8 cellular contexts compared by ENCODE assay signal in genomic region chr17:29807520-29808361, GRCh38.
DNase-seq lines count a peak whose midpoint lies in the region; TF ChIP-seq lines count a peak whose summit lies in the region.

No MANE protein-coding gene starts in this region.

- H4K20me1 ChIP-seq in mammary epithelial cell (ENCODE audit: insufficient read depth, low read length) = no peaks in the 10 kb centered on the region

- intact Hi-C loops in mammary epithelial cell (cut with micrococcal nuclease) = loop anchor here (1.0 to 5.0 kb wide), 5 partner anchors 124 to 286 kb away; no protein-coding TSS in a partner anchor

- H3K79me2 ChIP-seq in mammary epithelial cell (ENCODE audit: insufficient read depth, low read length) = no peaks in the 10 kb centered on the region

- TF ChIP-seq CTCF in WI38 (IDR thresholded peaks at IDR 0.05; ENCODE audit: low read depth, low read length) (peak; percentile 52), mammary epithelial cell (conservative IDR thresholded peaks at IDR 0.05 in 1 of 2, IDR thresholded peaks at IDR 0.05 in 1 of 2; ENCODE audit: extremely low read depth in 1 of 2, insufficient read depth in 1 of 2, low read depth in 1 of 2, low read length in 2 of 2) (peak; percentile 76 to 83)

- BruUV-seq in mammary epithelial cell (replicated peaks; lab: Mats Ljungman, UMichigan) = no TSS peak

- DNase-seq in DMS79 treated with DMSO at 0.1 percent for 48 hours (lab: John Stamatoyannopoulos, UW) (peak; percentile 25), DMS79 (lab: John Stamatoyannopoulos, UW) (no peak), NCI-H2029 (lab: John Stamatoyannopoulos, UW) (peak; percentile 6), mammary epithelial cell (peak; percentile 34), iris pigment epithelial cell (ENCODE audit: low read depth) (peak; percentile 64), GOT3 (lab: John Stamatoyannopoulos, UW) (no peak)
- DNase-seq in stimulated activated CD4-positive, alpha-beta T cell treated with anti-CD3 and anti-CD28 coated beads, Interleukin-15, amount 100 ng/mL, for 48 hours (ENCODE audit: low read depth in 2 of 2) = peak; percentile 6 to 63

- CTCF ChIA-PET in mammary epithelial cell (lab: Charles Lee; ENCODE audit: low non-redundant PET) = interaction anchor here (0.5 to 1.3 kb wide), 7 partner anchors 18 to 254 kb away, joined by 3 to 5 read pairs (median 4); no protein-coding TSS in a partner anchor

- no peak overlapping the region for H3K4me2 ChIP-seq in mammary epithelial cell (ENCODE audit: insufficient read depth, low read depth, low read length)

- H3K36me3 ChIP-seq in mammary epithelial cell (ENCODE audit: insufficient read depth, low read length) = no peaks in the 10 kb centered on the region

- in situ Hi-C loops in mammary epithelial cell (cut with MboI; ENCODE audit: low sequenced_read_pairs in 2 of 2) = loop anchor here (5.0 to 25.0 kb wide), 3 partner anchors 120 to 280 kb away; partner anchors contain the start of gene SSH2 (in 1 of the 2)

- no peaks in the 10 kb centered on the region for H3K9me3 ChIP-seq in mammary epithelial cell (replicated peaks; ENCODE audit: insufficient read depth, low read length)

- dilution Hi-C loops in mammary epithelial cell (cut with HindIII; ENCODE audit: low sequenced_read_pairs) = no loop called here

- no peak overlapping the region for H3K4me3 ChIP-seq in WI38 (ENCODE audit: low read depth, low read length)
- no peak overlapping the region for H3K4me3 ChIP-seq in mammary epithelial cell (replicated peaks in 1 of 3; ENCODE audit: insufficient read depth in 1 of 3, low read depth in 2 of 3, low read length in 3 of 3)

- H3K9ac ChIP-seq in mammary epithelial cell (ENCODE audit: insufficient read depth, low read length) = no peak overlapping the region

- H3K4me1 ChIP-seq in mammary epithelial cell (ENCODE audit: insufficient read depth, low read length) = peaks cover 11% of the 10 kb centered on the region

- WGBS in mammary epithelial cell (ENCODE audit: low coverage, missing lambda C conversion rate) = 59% methylated on average over 14 of the region's 14 CpGs

- no peak overlapping the region for H3K27ac ChIP-seq in mammary epithelial cell (ENCODE audit: insufficient read depth, low read depth, low read length)

- no peaks in the 10 kb centered on the region for H3K27me3 ChIP-seq in mammary epithelial cell (ENCODE audit: insufficient read depth, low read length)

- H2AFZ ChIP-seq in mammary epithelial cell (ENCODE audit: low read depth, low read length) = no peak overlapping the region

Comparison
In these comparisons a context has a peak if more than half of its experiments do, and no peak if none do; other contexts are left out.
1. DNase-seq: peak in DMS79 treated with DMSO at 0.1 percent for 48 hours (single experiment), NCI-H2029 (single experiment), mammary epithelial cell (single experiment), iris pigment epithelial cell (single experiment) and stimulated activated CD4-positive, alpha-beta T cell treated with anti-CD3 and anti-CD28 coated beads, Interleukin-15, amount 100 ng/mL, for 48 hours (2 of 2); none in DMS79 (single experiment) and GOT3 (single experiment).